8 cellular contexts compared by ENCODE assay signal in the genomic region with DNA sequence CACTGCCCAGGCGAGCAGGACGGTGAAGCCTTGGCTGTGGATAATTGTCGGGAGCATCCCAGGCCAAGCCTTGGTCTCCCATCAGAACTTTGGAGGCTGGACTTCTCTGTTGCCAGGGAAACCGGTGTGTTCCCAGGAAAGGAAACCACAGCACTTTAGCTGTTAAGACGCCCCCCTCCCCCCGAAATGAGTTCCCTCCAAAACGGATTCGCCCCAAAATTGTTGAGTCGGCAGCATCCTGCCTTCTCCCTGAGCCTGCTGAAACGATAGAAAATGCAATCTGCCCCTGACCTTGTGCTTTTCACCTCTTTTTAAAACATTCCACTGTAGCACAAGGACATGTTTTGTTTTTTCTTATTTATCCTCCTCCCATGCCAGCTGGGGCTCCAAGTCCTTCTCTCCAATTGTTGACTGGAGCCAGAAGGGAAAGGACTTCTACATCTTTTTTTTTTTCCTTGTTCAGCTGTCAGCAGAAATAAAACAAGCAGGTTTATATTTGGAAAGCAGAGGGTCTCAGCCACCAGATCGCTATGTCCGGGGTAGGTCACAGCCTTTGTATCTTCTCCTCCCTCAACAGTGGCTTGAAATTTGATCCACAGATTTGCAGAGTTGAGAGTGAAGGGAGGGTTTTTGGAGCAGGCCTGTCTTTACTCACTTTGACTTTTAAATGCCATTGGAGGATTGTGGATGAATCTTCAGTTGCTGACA.
DNase-seq lines count a peak whose midpoint lies in the region; ATAC-seq and TF ChIP-seq lines count a peak whose summit lies in the region.

No MANE protein-coding gene starts in this region.

- no peak overlapping the region for H3K4me3 Mint-ChIP-seq in Caco-2 (ENCODE audit: unreplicated experiment)
- H3K4me3 Mint-ChIP-seq in CD4-positive, alpha-beta memory T cell, result no peak overlapping the region

- H3K36me3 Mint-ChIP-seq in Caco-2 (ENCODE audit: insufficient read depth, unreplicated experiment), result peaks cover 32% of the 10 kb centered on the region
- peaks cover 3 to 5% of the 10 kb centered on the region in 2 donors for H3K36me3 Mint-ChIP-seq in CD4-positive, alpha-beta memory T cell

- H3K36me3 ChIP-seq in Caco-2 (ENCODE audit: control insufficient read depth, insufficient read depth, low read length), result peaks cover 4% of the 10 kb centered on the region
- peaks cover 8 to 10% of the 10 kb centered on the region in 2 experiments for H3K36me3 ChIP-seq in SK-N-SH (replicated peaks in 1 of 2; ENCODE audit: control insufficient read depth in 1 of 2, insufficient read depth in 2 of 2, low read length in 1 of 2)
- H3K36me3 ChIP-seq in cardiac muscle cell, result no peaks in the 10 kb centered on the region
- H3K36me3 ChIP-seq in parathyroid adenoma (ENCODE audit: control insufficient read depth, insufficient read depth, low read length), result no peaks in the 10 kb centered on the region
- no peaks in the 10 kb centered on the region for H3K36me3 ChIP-seq in CD4-positive, alpha-beta memory T cell (ENCODE audit: insufficient read depth, low read length)

- 52% methylated on average over 12 of the region's 12 CpGs for WGBS in SK-N-SH (ENCODE audit: low lambda C conversion rate)

- H3K9ac ChIP-seq in SK-N-SH, result peak overlapping the region; percentile 40; the same call in 1 of the 2 replicates
- H3K9ac ChIP-seq in parathyroid adenoma, result no peak overlapping the region

- H3K27me3 ChIP-seq in Caco-2 (replicated peaks; ENCODE audit: control insufficient read depth, insufficient read depth, low read length) (no peaks in the 10 kb centered on the region), SK-N-SH (ENCODE audit: insufficient read depth) (no peaks in the 10 kb centered on the region), cardiac muscle cell (no peaks in the 10 kb centered on the region), parathyroid adenoma (ENCODE audit: control insufficient read depth, insufficient read depth, low read length) (no peaks in the 10 kb centered on the region)
- no peaks in the 10 kb centered on the region for H3K27me3 ChIP-seq in CD4-positive, alpha-beta memory T cell (ENCODE audit: insufficient read depth, low read length)

- H3K4me1 Mint-ChIP-seq in Caco-2 (ENCODE audit: low read depth, unreplicated experiment), result peaks cover 55% of the 10 kb centered on the region
- H3K4me1 Mint-ChIP-seq in CD4-positive, alpha-beta memory T cell, result peaks cover 0 to 4% (median 2%) of the 10 kb centered on the region in 4 donors

- peak overlapping the region; percentile 65 for H3K4me2 ChIP-seq in SK-N-SH
- H3K4me2 ChIP-seq in parathyroid adenoma (ENCODE audit: low read length), result peak overlapping the region; percentile 33

- H4K20me1 ChIP-seq in SK-N-SH (ENCODE audit: insufficient read depth), result peaks cover 29% of the 10 kb centered on the region; the same call in 1 of the 2 replicates

- H3K9me3 ChIP-seq in Caco-2 (no peaks in the 10 kb centered on the region), SK-N-SH (no peaks in the 10 kb centered on the region), cardiac muscle cell (ENCODE audit: low read depth) (no peaks in the 10 kb centered on the region), parathyroid adenoma (ENCODE audit: control insufficient read depth, low read length) (no peaks in the 10 kb centered on the region)
- no peaks in the 10 kb centered on the region for H3K9me3 ChIP-seq in CD4-positive, alpha-beta memory T cell (ENCODE audit: control insufficient read depth in 1 of 2, low read length in 2 of 2)

- no TSS peak for BruUV-seq in Caco-2 (replicated peaks; lab: Mats Ljungman, UMichigan)

- peaks cover 69% of the 10 kb centered on the region for H3K79me2 ChIP-seq in SK-N-SH (ENCODE audit: insufficient read depth)
- peaks cover 2% of the 10 kb centered on the region for H3K79me2 ChIP-seq in parathyroid adenoma

- H3K9me2 ChIP-seq in SK-N-SH, result no peaks in the 10 kb centered on the region

- H2AFZ ChIP-seq in SK-N-SH (ENCODE audit: low read depth) (no peak overlapping the region), parathyroid adenoma (no peak overlapping the region)

- ATAC-seq in GM19397 (IDR thresholded peaks at IDR 0.05; ENCODE audit: unreplicated experiment) (no peak), GM21737 (IDR thresholded peaks at IDR 0.05; ENCODE audit: unreplicated experiment) (no peak)

- DNase-seq in Caco-2 (no peak), SK-N-SH (no peak), cardiac muscle cell (ENCODE audit: low read depth in 1 of 2, low spot score in 1 of 2) (peak in 1 of 2 donors; percentile 87)
- no peak for DNase-seq in activated T-cell treated with anti-CD3 and anti-CD28 coated beads, Interleukin-2, amount 50 U/mL, for 48 hours
- no peak for DNase-seq in CD4-positive, alpha-beta memory T cell

- H3K9me3 Mint-ChIP-seq in Caco-2 (ENCODE audit: unreplicated experiment), result no peaks in the 10 kb centered on the region
- no peaks in the 10 kb centered on the region for H3K9me3 Mint-ChIP-seq in CD4-positive, alpha-beta memory T cell

- CTCF ChIA-PET in Caco-2 (lab: Charles Lee) (no interaction called here), SK-N-SH (lab: Yijun Ruan, JAX) (interaction anchor here (2.1 to 13.4 kb wide), 3 partner anchors 10 to 1138 kb away, joined by 7 to 136 read pairs (median 11); no protein-coding TSS in a partner anchor)
- CTCF ChIA-PET in CD4-positive, alpha-beta memory T cell (lab: Charles Lee; ENCODE audit: partially characterized antibody), result interaction anchor here (1.1 kb wide), 1 partner anchor 11 kb away, joined by 3 read pairs; no protein-coding TSS in a partner anchor

- H3F3A ChIP-seq in SK-N-SH (replicated peaks; ENCODE audit: insufficient read depth), result peaks cover 33% of the 10 kb centered on the region

- H3K4me3 ChIP-seq in Caco-2 (ENCODE audit: low read depth, low read length), result no peak overlapping the region
- 0 out of 4 replicates have a peak overlapping the region, but pooled peaks of 1 of the 2 experiments have one; percentile 7 for H3K4me3 ChIP-seq in SK-N-SH (ENCODE audit: low read depth in 2 of 2, low read length in 1 of 2)
- no peak overlapping the region for H3K4me3 ChIP-seq in cardiac muscle cell
- no peak overlapping the region for H3K4me3 ChIP-seq in parathyroid adenoma (ENCODE audit: low read depth, low read length)
- no peak overlapping the region for H3K4me3 ChIP-seq in CD4-positive, alpha-beta memory T cell (ENCODE audit: low read length in 2 of 2)

- H3K27ac ChIP-seq in SK-N-SH (ENCODE audit: low read depth in 2 of 2, low read length in 1 of 2), result peak overlapping the region; percentile 81 to 100
- peak overlapping the region; percentile 95 for H3K27ac ChIP-seq in cardiac muscle cell
- H3K27ac ChIP-seq in parathyroid adenoma, result peak overlapping the region; percentile 59
- H3K27ac ChIP-seq in CD4-positive, alpha-beta memory T cell (ENCODE audit: low read depth, low read length), result no peak overlapping the region

- POLR2A ChIA-PET in Caco-2 (lab: Charles Lee), result no interaction called here
- POLR2A ChIA-PET in SK-N-SH (lab: Yijun Ruan, JAX), result interaction anchor here (0.7 kb wide), 1 partner anchor 842 kb away, joined by 3 read pairs; no protein-coding TSS in a partner anchor
- POLR2A ChIA-PET in CD4-positive, alpha-beta memory T cell (lab: Charles Lee; ENCODE audit: partially characterized antibody), result no interaction called here

- H3K4me1 ChIP-seq in Caco-2, result peaks cover 76% of the 10 kb centered on the region
- H3K4me1 ChIP-seq in SK-N-SH (ENCODE audit: control insufficient read depth in 1 of 2, insufficient read depth in 2 of 2, low read depth in 1 of 2, low read length in 1 of 2), result peaks cover 52 to 98% of the 10 kb centered on the region in 2 experiments
- H3K4me1 ChIP-seq in cardiac muscle cell (ENCODE audit: low read depth), result peaks cover 74% of the 10 kb centered on the region
- peaks cover 17% of the 10 kb centered on the region for H3K4me1 ChIP-seq in parathyroid adenoma
- H3K4me1 ChIP-seq in CD4-positive, alpha-beta memory T cell (ENCODE audit: insufficient read depth, low read length), result no peaks in the 10 kb centered on the region

- TF ChIP-seq CTCF in Caco-2 (IDR thresholded peaks at IDR 0.05; ENCODE audit: insufficient read depth in 1 of 2, low read depth in 1 of 2, low read length in 1 of 2, severe bottlenecking in 1 of 2, unreplicated experiment in 1 of 2) (no peak), SK-N-SH (IDR thresholded peaks at IDR 0.05) (no peak), cardiac muscle cell (IDR thresholded peaks at IDR 0.05; ENCODE audit: low read depth, low read length) (no peak), parathyroid adenoma (IDR thresholded peaks at IDR 0.05) (no peak)

- H3K27me3 Mint-ChIP-seq in Caco-2 (ENCODE audit: insufficient read depth, unreplicated experiment), result no peaks in the 10 kb centered on the region
- H3K27me3 Mint-ChIP-seq in CD4-positive, alpha-beta memory T cell, result no peaks in the 10 kb centered on the region

- peak overlapping the region; percentile 91 for H3K27ac Mint-ChIP-seq in Caco-2 (ENCODE audit: unreplicated experiment)
- H3K27ac Mint-ChIP-seq in CD4-positive, alpha-beta memory T cell, result peak overlapping the region in 2 of 7 donors; percentile 0 to 27

- no peak for TF ChIP-seq RAD21 in SK-N-SH (IDR thresholded peaks at IDR 0.05; ENCODE audit: low read length)

- intact Hi-C loops in Caco-2 (cut with micrococcal nuclease; ENCODE audit: unreplicated experiment), result no loop called here
- intact Hi-C loops in CD4-positive, alpha-beta memory T cell (cut with micrococcal nuclease), result no loop called here

- no peak for TF ChIP-seq EP300 in SK-N-SH (IDR thresholded peaks at IDR 0.05; ENCODE audit: borderline replicate concordance in 1 of 2, low read depth in 1 of 2, low read length in 1 of 2)

TF ChIP-seq in SK-N-SH, 30 proteins besides CTCF, POLR2A, EP300 and RAD21 (continues in another document):
- TF ChIP-seq TEAD4 (IDR thresholded peaks at IDR 0.05; ENCODE audit: borderline replicate concordance, insufficient read depth) (no peak), SIN3A (IDR thresholded peaks at IDR 0.05; ENCODE audit: borderline replicate concordance, low read depth, low read length) (no peak), GATA2 (CRISPR knock-in tag; IDR thresholded peaks at IDR 0.05) (no peak), SMC3 (IDR thresholded peaks at IDR 0.05; ENCODE audit: low read depth, low read length) (no peak), TAF1 (IDR thresholded peaks at IDR 0.05; ENCODE audit: borderline replicate concordance, low read depth, low read length) (no peak)
